Comparison of ENCODE assay signal across 27 cellular contexts in the genomic region with DNA sequence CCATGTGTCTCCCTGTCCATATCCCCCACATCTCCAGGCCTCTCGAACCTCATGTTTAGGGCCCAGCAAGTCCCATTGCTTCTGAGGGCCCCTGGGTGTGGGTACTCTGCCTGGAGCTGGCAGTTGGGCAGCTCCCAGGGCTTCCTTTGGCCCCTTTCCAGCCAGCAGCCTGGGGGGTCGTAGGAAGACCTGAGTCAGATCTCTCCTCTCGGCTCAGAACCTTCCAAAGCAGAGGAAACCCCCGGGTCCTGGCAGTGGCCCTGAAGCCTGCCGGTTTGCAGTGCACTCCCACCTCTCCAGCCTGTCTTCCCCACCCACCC. TPM values are rescaled to one million over a fixed set of nuclear protein-coding genes. Genes with fewer than 3 reads are reported as not detected.
DNase-seq lines count a peak whose midpoint lies in the region; ATAC-seq and TF ChIP-seq lines count a peak whose summit lies in the region.
"Had no signal": no experiment of that assay in that cellular context is flagged by ENCODE, and none has a peak within 500 bp of the region (broad histone marks: within the 10 kb centered on the region; RNA-seq: fewer than 3 reads in every experiment).

No MANE protein-coding gene starts in this region.

- H3K36me3 Mint-ChIP-seq in CD14-positive monocyte (peaks cover 0 to 9% of the 10 kb centered on the region in 2 donors), H9 (ENCODE audit: insufficient read depth in 1 of 3, low read depth in 3 of 3) (peaks cover 0 to 3% (median 0%) of the 10 kb centered on the region in 3 experiments; a peak in 1 of 7 replicates), chondrocyte (ENCODE audit: low read depth) (peaks cover 7% of the 10 kb centered on the region)

- H4K91ac ChIP-seq in H9 (ENCODE audit: insufficient read length, low read depth, low read length) = no peak overlapping the region

- no peaks in the 10 kb centered on the region for H3K79me1 ChIP-seq in H9 (ENCODE audit: insufficient read depth, low read depth, low read length, poor library complexity, severe bottlenecking)

- H2AFZ ChIP-seq in H9 (ENCODE audit: low read length) = no peak overlapping the region

- no peaks in the 10 kb centered on the region for H3K79me2 ChIP-seq in H9 (ENCODE audit: insufficient read depth, low read length)

- H4K5ac ChIP-seq in H9 (ENCODE audit: insufficient read length, low read depth, low read length) = no peak overlapping the region

- no peaks in the 10 kb centered on the region for H3K4me1 ChIP-seq in H9 (ENCODE audit: insufficient read depth, low read length)
- H3K4me1 ChIP-seq: ascending aorta, psoas muscle, thyroid gland had no signal

- H3K4ac ChIP-seq in H9 (ENCODE audit: low read depth, low read length) = no peak overlapping the region

- TF ChIP-seq CTCF in CD14-positive monocyte (IDR thresholded peaks at IDR 0.05) (no peak), H9 (conservative IDR thresholded peaks at IDR 0.05) (no peak), chondrocyte (IDR thresholded peaks at IDR 0.05) (no peak)

- no peak overlapping the region for H3K23ac ChIP-seq in H9 (ENCODE audit: insufficient read length, low read depth, low read length)

- H3K27me3 ChIP-seq in H9 (ENCODE audit: insufficient read depth, low read length) = no peaks in the 10 kb centered on the region
- H3K27me3 ChIP-seq: ascending aorta, heart left ventricle, left lung, thyroid gland had no signal

- no peaks in the 10 kb centered on the region for H3K23me2 ChIP-seq in H9 (ENCODE audit: insufficient read length, low read depth, low read length, poor library complexity, severe bottlenecking)

- WGBS in H9 (ENCODE audit: extremely low coverage, insufficient read length, low lambda C conversion rate) = no CpG with 5 or more reads among the region's 5 CpGs

- intact Hi-C loops in CD14-positive monocyte (cut with micrococcal nuclease) = no loop called here
- intact Hi-C loops in posterior vena cava (cut with DNase I) = no loop called here

- H3T11ph ChIP-seq in H9 (ENCODE audit: low read length) = no peak overlapping the region

- no peak overlapping the region for H3K4me2 ChIP-seq in H9 (ENCODE audit: insufficient read depth, insufficient read length, low read length)

- no peak overlapping the region for H4K8ac ChIP-seq in H9 (replicated peaks; ENCODE audit: insufficient read length, low read depth, low read length)

- H2BK120ac ChIP-seq in H9 (ENCODE audit: low read depth, low read length, poor library complexity, severe bottlenecking) = no peak overlapping the region

- H3K9me3 ChIP-seq in H9 (ENCODE audit: control insufficient read depth, low read depth, low read length) = no peaks in the 10 kb centered on the region
- H3K9me3 ChIP-seq: thyroid gland had no signal

- H3K14ac ChIP-seq in H9 (ENCODE audit: insufficient read depth, low read length) = no peak overlapping the region

- no peak overlapping the region for H2BK20ac ChIP-seq in H9 (ENCODE audit: low read depth, low read length, poor library complexity, severe bottlenecking)

- no peaks in the 10 kb centered on the region for H4K20me1 ChIP-seq in H9 (ENCODE audit: control insufficient read depth, insufficient read depth, insufficient read length)

- no peak for ATAC-seq in GM18511 (IDR thresholded peaks at IDR 0.05; ENCODE audit: unreplicated experiment)
- ATAC-seq in GM19395 (IDR thresholded peaks at IDR 0.05; ENCODE audit: unreplicated experiment) = no peak
- ATAC-seq: activated T-cell treated with anti-CD3 and anti-CD28 coated beads, Interleukin-2, amount 50 U/mL, for 4 hours; heart left ventricle; psoas muscle had no signal

- no peak overlapping the region for H3K56ac ChIP-seq in H9 (ENCODE audit: insufficient read length, low read depth, low read length)

- no peak overlapping the region for H2BK15ac ChIP-seq in H9 (ENCODE audit: low read depth, low read length)

- no peak overlapping the region for H3K18ac ChIP-seq in H9 (ENCODE audit: insufficient read length, low read depth, low read length)

- H2AK5ac ChIP-seq in H9 (ENCODE audit: insufficient read length, low read length) = no peak overlapping the region

- in situ Hi-C loops in ACHN (cut with HindIII; ENCODE audit: low pct_ligation_motif_present, low pct_unique_long_range_greater_than_20kb, low sequenced_read_pairs) = no loop called here

- H2BK5ac ChIP-seq in H9 (ENCODE audit: insufficient read length, low read length) = no peak overlapping the region

- no peak overlapping the region for H3K9ac ChIP-seq in H9 (ENCODE audit: extremely low read depth, insufficient read length, low read length)

- peaks cover 22% of the 10 kb centered on the region for H3K4me1 Mint-ChIP-seq in CD14-positive monocyte
- peaks cover 16 to 28% of the 10 kb centered on the region in 2 experiments for H3K4me1 Mint-ChIP-seq in H9
- H3K4me1 Mint-ChIP-seq in chondrocyte (ENCODE audit: low read depth) = peaks cover 2% of the 10 kb centered on the region

- DNase-seq in CD14-positive monocyte (ENCODE audit: low spot score) = peak; percentile 22
- DNase-seq in H9 = peak; percentile 26
- DNase-seq in chondrocyte (ENCODE audit: low spot score) = peak; percentile 70
- peak; percentile 51 for DNase-seq in posterior vena cava (ENCODE audit: low spot score)
- DNase-seq in ACHN = no peak
- no peak for DNase-seq in NAMALWA (ENCODE audit: low spot score)
- DNase-seq: activated CD4-positive, alpha-beta T cell treated with anti-CD3 and anti-CD28 coated beads, Interleukin-2, amount 50 U/mL, for 48 hours; activated T-cell treated with anti-CD3 and anti-CD28 coated beads, Interleukin-2, amount 50 U/mL, for 4 hours; CD4-positive, alpha-beta memory T cell; central memory CD4-positive, alpha-beta T cell; heart left ventricle; left lung; midbrain; NCI-H510A; small intestine; stimulated activated CD4-positive, alpha-beta T cell treated with anti-CD3 and anti-CD28 coated beads, Interleukin-2, amount 100 ng/mL, for 48 hours; stimulated activated naive CD4-positive, alpha-beta T cell; thyroid gland had no signal

- H3K9me3 Mint-ChIP-seq in CD14-positive monocyte (peaks cover 8 to 29% (median 20%) of the 10 kb centered on the region in 7 donors), H9 (peaks cover under 1 to 2% of the 10 kb centered on the region in 2 experiments; a peak in 3 of 5 replicates), chondrocyte (ENCODE audit: low read depth) (peaks cover 11% of the 10 kb centered on the region)

- H3K27ac Mint-ChIP-seq in CD14-positive monocyte (no peak overlapping the region), H9 (no peak overlapping the region; a peak in 1 of 7 replicates), chondrocyte (ENCODE audit: unreplicated experiment) (no peak overlapping the region)
- H3K27ac Mint-ChIP-seq: activated naive CD4-positive, alpha-beta T cell treated with anti-CD3 and anti-CD28 coated beads, Interleukin-2, amount 50 U/mL, for 24 hours; nephron; T-helper 2 cell treated with Interferon-gamma antibody and Interleukin-4, amounts not matched to agents 5 μg/mL and 100 μg/mL, for 36 hours had no signal

- no peak overlapping the region for H3K27ac ChIP-seq in H9 (ENCODE audit: insufficient read length, low read depth, low read length)
- H3K27ac ChIP-seq: ascending aorta, epithelial cell of prostate, heart left ventricle, HL-60, left lung, psoas muscle, thyroid gland had no signal

- H3K27me3 Mint-ChIP-seq in CD14-positive monocyte (ENCODE audit: low read depth in 3 of 3) = peaks cover 6 to 10% (median 7%) of the 10 kb centered on the region in 3 donors
- H3K27me3 Mint-ChIP-seq in H9 (ENCODE audit: low read depth) = no peaks in the 10 kb centered on the region; the same call in 1 of the 2 replicates
- no peaks in the 10 kb centered on the region for H3K27me3 Mint-ChIP-seq in chondrocyte (ENCODE audit: low read depth)
- H3K27me3 Mint-ChIP-seq: activated naive CD4-positive, alpha-beta T cell treated with anti-CD3 and anti-CD28 coated beads, Interleukin-2, amount 50 U/mL, for 24 hours had no signal

- H3K4me3 Mint-ChIP-seq in CD14-positive monocyte (no peak overlapping the region), H9 (no peak overlapping the region), chondrocyte (ENCODE audit: unreplicated experiment) (no peak overlapping the region)
- H3K4me3 Mint-ChIP-seq: activated naive CD4-positive, alpha-beta T cell treated with anti-CD3 and anti-CD28 coated beads, Interleukin-2, amount 50 U/mL, for 24 hours; activated T-cell treated with anti-CD3 and anti-CD28 coated beads, Interleukin-2, amount 50 U/mL, for 4 hours; CD4-positive, alpha-beta memory T cell; nephron; T-helper 2 cell treated with Interferon-gamma antibody and Interleukin-4, amounts not matched to agents 5 μg/mL and 100 μg/mL, for 36 hours had no signal

- H2BK12ac ChIP-seq in H9 (ENCODE audit: insufficient read length, low read depth, low read length) = no peak overlapping the region

RNA-seq across cellular contexts. Expression of gene FAM222A, which starts 48.0 kb away (rescaled TPM):
- polyA plus RNA-seq in CD14-positive monocyte = not detected
- 2.8 and 3.2 TPM in 2 replicates for total RNA-seq in H9 (2021)
- 1.0 to 1.5 TPM (median 1.2 TPM) in 3 replicates for total RNA-seq in chondrocyte
- under 1 TPM; 0.62 to 0.79 TPM for total RNA-seq in posterior vena cava

Comparison
In these comparisons a context has a peak if more than half of its experiments do, and no peak if none do; other contexts are left out.
1. DNase-seq: peak in CD14-positive monocyte (single experiment), H9 (single experiment), chondrocyte (single experiment) and posterior vena cava (single experiment); none in ACHN (single experiment) and NAMALWA (single experiment).